Comparison of ENCODE assay signal across 2 cellular contexts in genomic region chr2:85953476-85953875, GRCh38.
TF ChIP-seq lines count a peak whose summit lies in the region.

No MANE protein-coding gene starts in this region.

TF ChIP-seq in SK-N-SH treated with all-trans-retinoic acid at 6 μM for 48 hours, 23 proteins besides CTCF, POLR2A, EP300 and RAD21:
- no peak for TF ChIP-seq TSHZ2 (CRISPR knock-in tag; IDR thresholded peaks at IDR 0.05)
- TF ChIP-seq TOX (CRISPR knock-in tag; IDR thresholded peaks at IDR 0.05; ENCODE audit: borderline replicate concordance): no peak
- no peak for TF ChIP-seq GLIS3 (CRISPR knock-in tag; IDR thresholded peaks at IDR 0.05)
- TF ChIP-seq ZFP3 (CRISPR knock-in tag; IDR thresholded peaks at IDR 0.05): no peak
- no peak for TF ChIP-seq ZC3H10 (CRISPR knock-in tag; IDR thresholded peaks at IDR 0.05)
- no peak for TF ChIP-seq ZNF565 (CRISPR knock-in tag; conservative IDR thresholded peaks at IDR 0.05; ENCODE audit: low read depth)
- no peak for TF ChIP-seq TCF4 (CRISPR knock-in tag; IDR thresholded peaks at IDR 0.05; ENCODE audit: borderline replicate concordance)
- TF ChIP-seq PATZ1 (CRISPR knock-in tag; IDR thresholded peaks at IDR 0.05; ENCODE audit: borderline replicate concordance): no peak
- no peak for TF ChIP-seq ARNTL (CRISPR knock-in tag; IDR thresholded peaks at IDR 0.05; ENCODE audit: borderline replicate concordance, low read depth)
- TF ChIP-seq PPARA (CRISPR knock-in tag; IDR thresholded peaks at IDR 0.05; ENCODE audit: borderline replicate concordance): no peak
- TF ChIP-seq RARB (CRISPR knock-in tag; IDR thresholded peaks at IDR 0.05): no peak
- no peak for TF ChIP-seq OSR1 (CRISPR knock-in tag; IDR thresholded peaks at IDR 0.05)
- TF ChIP-seq POU6F1 (CRISPR knock-in tag; IDR thresholded peaks at IDR 0.05; ENCODE audit: borderline replicate concordance, low read depth): no peak
- no peak for TF ChIP-seq ISL1 (CRISPR knock-in tag; IDR thresholded peaks at IDR 0.05)
- no peak for TF ChIP-seq ZNF8 (CRISPR knock-in tag; IDR thresholded peaks at IDR 0.05)

TF ChIP-seq in K562, 482 proteins besides CTCF, POLR2A, EP300 and RAD21 (continued from another document):
- TF ChIP-seq ZNF592 (IDR thresholded peaks at IDR 0.05) (no peak), FOXK2 (conservative IDR thresholded peaks at IDR 0.05 in 1 of 2, IDR thresholded peaks at IDR 0.05 in 1 of 2; ENCODE audit: low read depth in 2 of 2) (no peak), USF1 (CRISPR knock-in tag; IDR thresholded peaks at IDR 0.05) (no peak), TGIF2 (CRISPR knock-in tag; IDR thresholded peaks at IDR 0.05) (no peak), PTRF (tag; IDR thresholded peaks at IDR 0.05) (no peak)
